ENCODE assay signal across 15 cellular contexts in the genomic region with DNA sequence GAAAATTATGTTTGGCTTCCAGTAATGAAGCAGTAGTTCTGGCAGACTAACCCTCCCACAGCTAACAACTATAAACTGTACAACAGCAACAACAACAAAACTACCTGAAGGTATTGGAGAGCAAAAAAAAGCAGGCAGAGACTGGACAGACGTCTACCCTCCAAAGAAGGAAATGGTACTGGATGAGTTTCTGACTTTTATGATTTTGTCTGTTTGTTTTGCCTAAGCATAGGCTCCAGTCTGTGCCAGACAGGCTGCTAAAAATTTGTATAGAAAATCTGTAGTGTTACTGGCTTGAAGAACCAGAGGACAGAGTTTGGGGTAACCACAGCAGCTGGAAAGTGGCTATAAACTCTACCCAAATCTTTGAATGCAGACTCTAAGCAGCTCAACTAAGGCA.
DNase-seq lines count a peak whose midpoint lies in the region; ATAC-seq and TF ChIP-seq lines count a peak whose summit lies in the region.
"Had no signal": no experiment of that assay in that cellular context is flagged by ENCODE, and none has a peak within 500 bp of the region (broad histone marks: within the 10 kb centered on the region; RNA-seq: fewer than 3 reads in every experiment).

No MANE protein-coding gene starts in this region.

- TF ChIP-seq CTCF in LNCaP clone FGC (IDR thresholded peaks at IDR 0.05; ENCODE audit: control insufficient read depth, extremely low read depth, insufficient read depth) (no peak), VCaP (conservative IDR thresholded peaks at IDR 0.05) (no peak)

- H3K9me3 ChIP-seq in effector memory CD4-positive, alpha-beta T cell (ENCODE audit: control insufficient read depth, low read length): no peaks in the 10 kb centered on the region
- H3K9me3 ChIP-seq: A549, HAP-1 had no signal

- no peaks in the 10 kb centered on the region for H3K4me1 ChIP-seq in effector memory CD4-positive, alpha-beta T cell (ENCODE audit: control insufficient read depth, insufficient read depth, low read length, poor library complexity, severe bottlenecking)
- H3K4me1 ChIP-seq: A549 had no signal

- no peak overlapping the region for H3K4me3 ChIP-seq in LNCaP clone FGC (ENCODE audit: low read depth, low read length)
- H3K4me3 ChIP-seq in effector memory CD4-positive, alpha-beta T cell (ENCODE audit: insufficient read depth, low read depth, low read length, poor library complexity, severe bottlenecking): no peak overlapping the region
- H3K4me3 ChIP-seq: A549, GM12878, HAP-1 had no signal

- DNase-seq in NCI-H2107 treated with DMSO at 0.1 percent for 48 hours (lab: John Stamatoyannopoulos, UW; ENCODE audit: unreplicated experiment) (peak; percentile 90), NCI-H2107 (lab: John Stamatoyannopoulos, UW) (no peak), LNCaP clone FGC (ENCODE audit: low read depth) (peak; percentile 27), left colon (no peak), SW 1271 (lab: John Stamatoyannopoulos, UW) (no peak)
- no peak for DNase-seq in effector memory CD4-positive, alpha-beta T cell
- DNase-seq: CD8-positive, alpha-beta T cell; COR-L47; DMS53; GOT3; HFFc6 had no signal

- intact Hi-C loops in left colon (cut with DNase I, micrococcal nuclease): no loop called here

- no peaks in the 10 kb centered on the region for H3K27me3 ChIP-seq in effector memory CD4-positive, alpha-beta T cell (replicated peaks; ENCODE audit: control insufficient read depth, insufficient read depth, low read length, poor library complexity, severe bottlenecking)

- peak overlapping the region; percentile 12; the same call in 1 of the 2 replicates for H3K27ac ChIP-seq in VCaP
- H3K27ac ChIP-seq in effector memory CD4-positive, alpha-beta T cell (ENCODE audit: insufficient read depth, low read length, poor library complexity, severe bottlenecking): no peak overlapping the region
- H3K27ac ChIP-seq: A549 had no signal

- no peaks in the 10 kb centered on the region for H3K36me3 ChIP-seq in effector memory CD4-positive, alpha-beta T cell (ENCODE audit: control insufficient read depth, insufficient read depth, low read length)
- H3K36me3 ChIP-seq: HAP-1 had no signal

- peak; percentile 71 for ATAC-seq in left colon
- ATAC-seq: A549; CD8-positive, alpha-beta T cell; GM12878 had no signal

Comparison
In these comparisons a context has a peak if more than half of its experiments do, and no peak if none do; other contexts are left out.
1. DNase-seq: peak in NCI-H2107 treated with DMSO at 0.1 percent for 48 hours (single experiment) and LNCaP clone FGC (single experiment); none in NCI-H2107 (single experiment), left colon (0 of 2), effector memory CD4-positive, alpha-beta T cell (0 of 3) and SW 1271 (0 of 2).